19 cellular contexts compared by ENCODE assay signal in the genomic region with DNA sequence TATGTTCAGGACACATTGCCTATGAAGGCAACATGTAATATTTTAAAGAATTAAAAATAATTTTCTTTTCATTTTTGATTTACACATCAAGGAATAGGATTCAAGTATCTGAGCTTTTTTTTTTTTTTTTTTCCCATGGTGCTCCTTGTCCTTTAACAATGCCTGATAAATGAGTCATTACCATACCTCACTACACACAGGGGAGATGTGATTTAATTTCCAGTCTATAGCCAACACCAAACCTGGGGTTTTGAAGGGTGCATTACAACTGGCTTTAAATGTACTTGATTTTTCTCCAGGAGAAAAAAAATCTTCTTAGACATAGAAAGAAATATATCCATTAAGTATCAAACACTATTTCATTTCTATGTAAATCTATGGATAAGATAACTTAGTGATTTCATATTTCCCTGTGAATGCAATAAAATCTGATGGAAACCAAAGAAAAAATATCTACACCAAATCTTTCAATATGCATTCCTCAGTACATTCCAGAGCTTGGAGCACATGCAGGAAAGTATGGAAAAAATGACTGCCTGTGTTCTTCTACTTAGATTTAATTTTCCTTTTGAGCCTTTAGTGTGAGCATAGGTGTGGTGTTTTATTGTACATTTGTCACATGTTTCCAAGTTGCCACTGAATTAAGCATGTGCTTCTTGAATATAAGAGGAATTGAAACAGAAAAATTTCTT.
A peak's percentile ranks its signal among the peaks of the same experiment; 100 is the strongest.
DNase-seq lines count a peak whose midpoint lies in the region; ATAC-seq, FAIRE-seq and TF ChIP-seq lines count a peak whose summit lies in the region.
"Had no signal": no experiment of that assay in that cellular context is flagged by ENCODE, and none has a peak within 500 bp of the region (broad histone marks: within the 10 kb centered on the region; RNA-seq: fewer than 3 reads in every experiment).

No MANE protein-coding gene starts in this region.

- CTCF ChIA-PET in activated CD4-positive, alpha-beta memory T cell treated with anti-CD3 and anti-CD28 coated beads, Interleukin-2, amount 10 ng/mL, durations not matched to agents 7 days and 5 days (lab: Charles Lee): no interaction called here

- POLR2A ChIA-PET in activated CD4-positive, alpha-beta memory T cell treated with anti-CD3 and anti-CD28 coated beads, Interleukin-2, amount 10 ng/mL, durations not matched to agents 7 days and 5 days (lab: Charles Lee): no interaction called here

- H3K4me3 ChIP-seq in AG10803 (ENCODE audit: low read length) (no peak overlapping the region), bronchial epithelial cell (ENCODE audit: low read depth, low read length) (no peak overlapping the region), body of pancreas (no peak overlapping the region)
- H3K4me3 ChIP-seq: BLaER1 had no signal

- H3K9me3 Mint-ChIP-seq in activated CD4-positive, alpha-beta memory T cell treated with anti-CD3 and anti-CD28 coated beads, Interleukin-2, amount 10 ng/mL, durations not matched to agents 7 days and 5 days: no peaks in the 10 kb centered on the region
- H3K9me3 Mint-ChIP-seq in glutamatergic neuron (ENCODE audit: unreplicated experiment): no peaks in the 10 kb centered on the region

- intact Hi-C loops in left colon (cut with DNase I, micrococcal nuclease) (no loop called here), body of pancreas (cut with DNase I) (no loop called here)

- peak; percentile 27 for ATAC-seq in left colon
- ATAC-seq in HG03135 (IDR thresholded peaks at IDR 0.05; ENCODE audit: unreplicated experiment): no peak
- no peak for ATAC-seq in body of pancreas
- ATAC-seq: activated T-cell treated with anti-CD3 and anti-CD28 coated beads, Interleukin-2, amount 50 U/mL, for 4 hours had no signal

- FAIRE-seq in bronchial epithelial cell (lab: Jason Lieb, UNC): no peak

- H3K4me1 ChIP-seq in body of pancreas: no peaks in the 10 kb centered on the region

- H3K36me3 Mint-ChIP-seq in activated CD4-positive, alpha-beta memory T cell treated with anti-CD3 and anti-CD28 coated beads, Interleukin-2, amount 10 ng/mL, durations not matched to agents 7 days and 5 days (ENCODE audit: low read depth): no peaks in the 10 kb centered on the region
- H3K36me3 Mint-ChIP-seq in glutamatergic neuron (ENCODE audit: unreplicated experiment): no peaks in the 10 kb centered on the region
- H3K36me3 Mint-ChIP-seq: activated naive CD8-positive, alpha-beta T cell treated with anti-CD3 and anti-CD28 coated beads, Interleukin-2, amount 10 ng/mL, durations not matched to agents 7 days and 5 days had no signal

- no peaks in the 10 kb centered on the region for H3K27me3 Mint-ChIP-seq in activated CD4-positive, alpha-beta memory T cell treated with anti-CD3 and anti-CD28 coated beads, Interleukin-2, amount 10 ng/mL, durations not matched to agents 7 days and 5 days
- H3K27me3 Mint-ChIP-seq in glutamatergic neuron (ENCODE audit: unreplicated experiment): peaks cover 3% of the 10 kb centered on the region
- H3K27me3 Mint-ChIP-seq: activated CD4-positive, alpha-beta T cell treated with anti-CD3 and anti-CD28 coated beads, Interleukin-2, amount 10 ng/mL, durations not matched to agents 7 days and 5 days; activated naive CD8-positive, alpha-beta T cell treated with anti-CD3 and anti-CD28 coated beads, Interleukin-2, amount 10 ng/mL, durations not matched to agents 7 days and 5 days; dendritic cell treated with granulocyte-macrophage colony-stimulating factor and Interleukin-4, amounts not matched to agents 40 ng/mL and 50 ng/mL, for 4 days had no signal

- no peak overlapping the region for H3K27ac Mint-ChIP-seq in activated CD4-positive, alpha-beta memory T cell treated with anti-CD3 and anti-CD28 coated beads, Interleukin-2, amount 10 ng/mL, durations not matched to agents 7 days and 5 days
- H3K27ac Mint-ChIP-seq in glutamatergic neuron (ENCODE audit: unreplicated experiment): no peak overlapping the region
- H3K27ac Mint-ChIP-seq: activated CD4-positive, alpha-beta T cell treated with anti-CD3 and anti-CD28 coated beads, Interleukin-2, amount 10 ng/mL, durations not matched to agents 7 days and 5 days; activated naive CD8-positive, alpha-beta T cell treated with anti-CD3 and anti-CD28 coated beads, Interleukin-2, amount 10 ng/mL, durations not matched to agents 7 days and 5 days; dendritic cell treated with granulocyte-macrophage colony-stimulating factor and Interleukin-4, amounts not matched to agents 40 ng/mL and 50 ng/mL, for 4 days; T-helper 2 cell treated with Interferon-gamma antibody and Interleukin-4, amounts not matched to agents 5 μg/mL and 100 μg/mL, for 36 hours had no signal

- H3K36me3 ChIP-seq in bronchial epithelial cell (ENCODE audit: control insufficient read depth, insufficient read depth, low read length): no peaks in the 10 kb centered on the region
- H3K36me3 ChIP-seq in body of pancreas (replicated peaks in 1 of 2; ENCODE audit: insufficient read depth in 1 of 2, low read depth in 2 of 2): no peaks in the 10 kb centered on the region
- H3K36me3 ChIP-seq: BLaER1 had no signal

- H3K4me1 Mint-ChIP-seq in activated CD4-positive, alpha-beta memory T cell treated with anti-CD3 and anti-CD28 coated beads, Interleukin-2, amount 10 ng/mL, durations not matched to agents 7 days and 5 days: no peaks in the 10 kb centered on the region
- no peaks in the 10 kb centered on the region for H3K4me1 Mint-ChIP-seq in glutamatergic neuron (ENCODE audit: low read depth, unreplicated experiment)
- H3K4me1 Mint-ChIP-seq: activated CD4-positive, alpha-beta T cell treated with anti-CD3 and anti-CD28 coated beads, Interleukin-2, amount 10 ng/mL, durations not matched to agents 7 days and 5 days; activated naive CD8-positive, alpha-beta T cell treated with anti-CD3 and anti-CD28 coated beads, Interleukin-2, amount 10 ng/mL, durations not matched to agents 7 days and 5 days had no signal

- no peak overlapping the region for H3K4me3 Mint-ChIP-seq in activated CD4-positive, alpha-beta memory T cell treated with anti-CD3 and anti-CD28 coated beads, Interleukin-2, amount 10 ng/mL, durations not matched to agents 7 days and 5 days
- no peak overlapping the region for H3K4me3 Mint-ChIP-seq in glutamatergic neuron (ENCODE audit: unreplicated experiment)
- H3K4me3 Mint-ChIP-seq: activated CD4-positive, alpha-beta T cell treated with anti-CD3 and anti-CD28 coated beads, Interleukin-2, amount 10 ng/mL, durations not matched to agents 7 days and 5 days; activated naive CD8-positive, alpha-beta T cell treated with anti-CD3 and anti-CD28 coated beads, Interleukin-2, amount 10 ng/mL, durations not matched to agents 7 days and 5 days; activated T-cell treated with anti-CD3 and anti-CD28 coated beads, Interleukin-2, amount 50 U/mL, for 4 hours; dendritic cell treated with granulocyte-macrophage colony-stimulating factor and Interleukin-4, amounts not matched to agents 40 ng/mL and 50 ng/mL, for 4 days; T-helper 2 cell treated with Interferon-gamma antibody and Interleukin-4, amounts not matched to agents 5 μg/mL and 100 μg/mL, for 36 hours had no signal

- DNase-seq in AG10803 (ENCODE audit: low read depth) (peak; percentile 54), HT1080 (ENCODE audit: low read depth) (peak; percentile 41), bronchial epithelial cell (ENCODE audit: low read depth) (peak; percentile 55), left colon (no peak), glutamatergic neuron (no peak), body of pancreas (no peak)
- DNase-seq in activated CD4-positive, alpha-beta memory T cell treated with anti-CD3 and anti-CD28 coated beads, Interleukin-2, amount 10 ng/mL, durations not matched to agents 7 days and 5 days: no peak
- DNase-seq: activated CD4-positive, alpha-beta T cell treated with anti-CD3 and anti-CD28 coated beads, Interleukin-2, amount 10 ng/mL, durations not matched to agents 7 days and 5 days; activated naive CD8-positive, alpha-beta T cell treated with anti-CD3 and anti-CD28 coated beads, Interleukin-2, amount 10 ng/mL, durations not matched to agents 7 days and 5 days; activated T-cell treated with anti-CD3 and anti-CD28 coated beads, Interleukin-2, amount 50 U/mL, for 4 hours; DND-41; NCI-H2029; posterior cingulate gyrus; RPMI8226; substantia nigra had no signal

- TF ChIP-seq CTCF in AG10803 (conservative IDR thresholded peaks at IDR 0.05; ENCODE audit: low read length): no peak
- no peak for TF ChIP-seq CTCF in bronchial epithelial cell (IDR thresholded peaks at IDR 0.05; ENCODE audit: insufficient read depth, low read length, severe bottlenecking)
- no peak for TF ChIP-seq CTCF in glutamatergic neuron (IDR thresholded peaks at IDR 0.05; ENCODE audit: partially characterized antibody, unreplicated experiment)
- TF ChIP-seq CTCF in body of pancreas (IDR thresholded peaks at IDR 0.05): no peak

- no peaks in the 10 kb centered on the region for H3K9me3 ChIP-seq in body of pancreas
- H3K9me3 ChIP-seq: BLaER1 had no signal

- no peak overlapping the region for H3K27ac ChIP-seq in body of pancreas
- H3K27ac ChIP-seq: BLaER1 had no signal

- H3K27me3 ChIP-seq in bronchial epithelial cell (ENCODE audit: control insufficient read depth, insufficient read depth, low read length): no peaks in the 10 kb centered on the region
- no peaks in the 10 kb centered on the region for H3K27me3 ChIP-seq in body of pancreas
- H3K27me3 ChIP-seq: BLaER1 had no signal

- TF ChIP-seq POLR2A in body of pancreas (IDR thresholded peaks at IDR 0.05): no peak

Comparison
In these comparisons a context has a peak if more than half of its experiments do, and no peak if none do; other contexts are left out.
1. DNase-seq: peak in AG10803 (single experiment), HT1080 (single experiment) and bronchial epithelial cell (single experiment); none in left colon (0 of 2), activated CD4-positive, alpha-beta memory T cell treated with anti-CD3 and anti-CD28 coated beads, Interleukin-2, amount 10 ng/mL, durations not matched to agents 7 days and 5 days (single experiment), glutamatergic neuron (single experiment) and body of pancreas (0 of 4).